Comparison of ENCODE assay signal across 22 cellular contexts in the genomic region with DNA sequence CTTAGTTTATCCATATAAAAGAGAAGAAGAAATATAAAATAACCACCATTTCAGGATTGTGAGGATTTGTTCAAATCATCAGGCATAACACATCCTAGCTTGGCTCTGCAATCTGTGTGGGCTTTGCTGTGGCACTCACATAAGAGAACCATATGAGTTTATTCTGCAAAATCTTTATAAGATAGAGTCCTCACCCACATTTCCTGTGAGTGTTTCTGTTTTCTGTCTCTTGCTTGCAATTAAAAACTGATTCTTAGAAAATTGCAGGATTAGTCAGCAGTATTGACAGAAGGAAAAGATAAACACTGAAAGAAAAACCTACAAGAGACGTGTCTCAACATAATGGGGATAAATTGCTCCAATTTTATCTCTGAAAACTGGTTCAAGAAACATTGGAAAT.
A peak's percentile ranks its signal among the peaks of the same experiment; 100 is the strongest.
DNase-seq lines count a peak whose midpoint lies in the region; TF ChIP-seq lines count a peak whose summit lies in the region.
"Had no signal": no experiment of that assay in that cellular context is flagged by ENCODE, and none has a peak within 500 bp of the region (broad histone marks: within the 10 kb centered on the region; RNA-seq: fewer than 3 reads in every experiment).

No MANE protein-coding gene starts in this region.

- peak overlapping the region; percentile 53 for H2AFZ ChIP-seq in osteoblast (ENCODE audit: low read length)

- H3K27ac ChIP-seq in osteoblast (ENCODE audit: low read depth, low read length) (no peak overlapping the region), thyroid gland (no peak overlapping the region)
- H3K27ac ChIP-seq: ascending aorta, esophagus squamous epithelium, left lung, SJSA1 had no signal

- intact Hi-C loops in thyroid gland (cut with DNase I) = no loop called here

- no peaks in the 10 kb centered on the region for H3K79me2 ChIP-seq in osteoblast (ENCODE audit: insufficient read depth, low read length)

- H4K20me1 ChIP-seq in osteoblast (ENCODE audit: insufficient read depth, low read length) = no peaks in the 10 kb centered on the region

- TF ChIP-seq CTCF in choroid plexus epithelial cell (conservative IDR thresholded peaks at IDR 0.05; ENCODE audit: low read depth, low read length) = no peak
- TF ChIP-seq CTCF in osteoblast (IDR thresholded peaks at IDR 0.05; ENCODE audit: extremely low read depth, low read depth, low read length) = no peak
- no peak for TF ChIP-seq CTCF in thyroid gland (IDR thresholded peaks at IDR 0.05)

- H3K4me1 ChIP-seq in osteoblast (ENCODE audit: insufficient read depth, low read length) = peaks cover 3% of the 10 kb centered on the region
- no peaks in the 10 kb centered on the region for H3K4me1 ChIP-seq in thyroid gland
- H3K4me1 ChIP-seq: ascending aorta, esophagus squamous epithelium, left lung had no signal

- H3K9me3 ChIP-seq in osteoblast (ENCODE audit: low read depth, low read length) (no peaks in the 10 kb centered on the region), thyroid gland (no peaks in the 10 kb centered on the region)
- H3K9me3 ChIP-seq: ascending aorta, esophagus squamous epithelium, left lung, SJSA1 had no signal

- TF ChIP-seq POLR2A in thyroid gland (IDR thresholded peaks at IDR 0.05) = no peak

- WGBS in thyroid gland, 2 donors = 58 to 73% methylated on average over 1 of the region's 1 CpG

- no peak overlapping the region for H3K4me3 ChIP-seq in choroid plexus epithelial cell (ENCODE audit: low read depth, low read length)
- no peak overlapping the region for H3K4me3 ChIP-seq in osteoblast (ENCODE audit: insufficient read depth, low read length)
- no peak overlapping the region for H3K4me3 ChIP-seq in thyroid gland (replicated peaks in 1 of 3)
- H3K4me3 ChIP-seq: ascending aorta, esophagus squamous epithelium, left lung, SJSA1 had no signal

- H3K27me3 ChIP-seq in osteoblast (ENCODE audit: insufficient read depth, low read length) (no peaks in the 10 kb centered on the region), thyroid gland (no peaks in the 10 kb centered on the region)
- H3K27me3 ChIP-seq: ascending aorta, esophagus squamous epithelium, left lung, SJSA1 had no signal

- peak; percentile 14 for DNase-seq in EL
- peak; percentile 31 for DNase-seq in NCI-H146 (lab: John Stamatoyannopoulos, UW)
- peak; percentile 6 for DNase-seq in choroid plexus epithelial cell (ENCODE audit: low read depth)
- DNase-seq in osteoblast (ENCODE audit: insufficient read length, low spot score, missing footprints) = no peak
- DNase-seq in mesenteric fat pad (ENCODE audit: low spot score) = no peak
- DNase-seq in thyroid gland = no peak
- DNase-seq in D341Med (ENCODE audit: low spot score) = no peak
- DNase-seq: activated CD4-positive, CD25-positive, alpha-beta regulatory T cell treated with anti-CD3 and anti-CD28 coated beads, Interleukin-2, amount 50 U/mL, for 72 hours; activated CD8-positive, alpha-beta T cell treated with anti-CD3 and anti-CD28 coated beads for 36 hours; central memory CD4-positive, alpha-beta T cell; endodermal cell; esophagus squamous epithelium; left lung; naive thymus-derived CD4-positive, alpha-beta T cell; NCI-H1092; NCI-H2029; NCI-H526; retina; stimulated activated CD4-positive, alpha-beta T cell treated with anti-CD3 and anti-CD28 coated beads, Interleukin-2, amount 100 ng/mL, for 48 hours; trophoblast cell had no signal

- H3K36me3 ChIP-seq in osteoblast (ENCODE audit: insufficient read depth, low read length) = no peaks in the 10 kb centered on the region
- no peaks in the 10 kb centered on the region for H3K36me3 ChIP-seq in thyroid gland
- H3K36me3 ChIP-seq: ascending aorta, esophagus squamous epithelium, left lung, SJSA1 had no signal

- peak overlapping the region; percentile 21 for H3K4me2 ChIP-seq in osteoblast (ENCODE audit: insufficient read depth, low read length)

Comparison
In these comparisons a context has a peak if more than half of its experiments do, and no peak if none do; other contexts are left out.
1. DNase-seq: peak in EL (single experiment), NCI-H146 (single experiment) and choroid plexus epithelial cell (single experiment); none in osteoblast (single experiment), mesenteric fat pad (single experiment), thyroid gland (0 of 2) and D341Med (single experiment).